Comparison of ENCODE assay signal across 31 cellular contexts in the genomic region with DNA sequence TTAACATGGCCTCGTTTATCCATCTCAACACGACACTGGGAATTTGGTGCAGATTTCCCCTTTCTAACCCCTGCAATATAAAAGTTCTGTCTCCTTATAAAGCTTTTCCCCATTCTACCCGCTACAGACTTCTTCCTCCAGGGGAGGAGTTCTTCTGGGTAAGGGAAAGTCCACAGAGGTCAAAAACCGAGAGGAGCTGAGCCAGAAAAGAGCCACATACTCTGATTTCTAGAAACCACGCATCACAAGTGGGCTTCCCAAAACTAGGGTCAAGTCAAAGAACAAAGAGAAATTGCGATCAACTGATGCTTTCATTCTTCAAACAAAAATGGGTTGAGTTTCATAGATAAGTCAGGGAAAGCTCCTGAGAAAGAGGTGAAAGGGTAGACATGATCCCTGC. TPM values are rescaled to one million over a fixed set of nuclear protein-coding genes. Genes with fewer than 3 reads are reported as not detected.
"Had no signal": no experiment of that assay in that cellular context is flagged by ENCODE, and none has a peak within 500 bp of the region (broad histone marks: within the 10 kb centered on the region; RNA-seq: fewer than 3 reads in every experiment).

No MANE protein-coding gene starts in this region.

- H3K4me3 Mint-ChIP-seq: activated CD4-positive, alpha-beta memory T cell treated with anti-CD3 and anti-CD28 coated beads, Interleukin-2, amount 10 ng/mL, durations not matched to agents 7 days and 5 days; activated CD4-positive, alpha-beta T cell treated with anti-CD3 and anti-CD28 coated beads, Interleukin-2, amount 10 ng/mL, durations not matched to agents 24 days and 14 days; activated naive CD8-positive, alpha-beta T cell treated with anti-CD3 and anti-CD28 coated beads, Interleukin-2, amount 10 ng/mL, durations not matched to agents 7 days and 5 days; activated T-cell treated with anti-CD3 and anti-CD28 coated beads, Interleukin-2, amount 50 U/mL, for 4 hours; effector memory CD8-positive, alpha-beta T cell; naive thymus-derived CD8-positive, alpha-beta T cell; stimulated activated naive CD8-positive, alpha-beta T cell treated with anti-CD3 and anti-CD28 coated beads, Interleukin-15, Interleukin-2, amounts not matched to agents 100 ng/mL and 50 ng/mL, for 24 hours had no signal

- H3K9me3 Mint-ChIP-seq: activated CD4-positive, alpha-beta memory T cell treated with anti-CD3 and anti-CD28 coated beads, Interleukin-2, amount 10 ng/mL, durations not matched to agents 7 days and 5 days; activated CD4-positive, alpha-beta T cell treated with anti-CD3 and anti-CD28 coated beads, Interleukin-2, amount 10 ng/mL, durations not matched to agents 24 days and 14 days; stimulated activated naive CD8-positive, alpha-beta T cell treated with anti-CD3 and anti-CD28 coated beads, Interleukin-15, Interleukin-2, amounts not matched to agents 100 ng/mL and 50 ng/mL, for 24 hours had no signal

- H3K27ac Mint-ChIP-seq: activated CD4-positive, alpha-beta memory T cell treated with anti-CD3 and anti-CD28 coated beads, Interleukin-2, amount 10 ng/mL, durations not matched to agents 7 days and 5 days; activated CD4-positive, alpha-beta T cell treated with anti-CD3 and anti-CD28 coated beads, Interleukin-2, amount 10 ng/mL, durations not matched to agents 24 days and 14 days; activated naive CD8-positive, alpha-beta T cell treated with anti-CD3 and anti-CD28 coated beads, Interleukin-2, amount 10 ng/mL, durations not matched to agents 7 days and 5 days; effector memory CD8-positive, alpha-beta T cell; naive thymus-derived CD8-positive, alpha-beta T cell; stimulated activated naive CD8-positive, alpha-beta T cell treated with anti-CD3 and anti-CD28 coated beads, Interleukin-15, Interleukin-2, amounts not matched to agents 100 ng/mL and 50 ng/mL, for 24 hours had no signal

- H3K36me3 Mint-ChIP-seq: activated naive CD8-positive, alpha-beta T cell treated with anti-CD3 and anti-CD28 coated beads, Interleukin-2, amount 10 ng/mL, durations not matched to agents 7 days and 5 days had no signal

- H3K27me3 ChIP-seq: brain microvascular endothelial cell, gastrocnemius medialis, left lung, spleen, upper lobe of left lung, vagina had no signal

- DNase-seq: activated CD4-positive, alpha-beta memory T cell treated with anti-CD3 and anti-CD28 coated beads, Interleukin-2, amount 10 ng/mL, durations not matched to agents 7 days and 5 days; activated CD4-positive, alpha-beta T cell treated with anti-CD3 and anti-CD28 coated beads, Interleukin-2, amount 10 ng/mL, durations not matched to agents 24 days and 14 days; activated CD8-positive, alpha-beta memory T cell treated with anti-CD3 and anti-CD28 coated beads, Interleukin-2, amount 50 U/mL, for 48 hours; activated naive CD4-positive, alpha-beta T cell; activated naive CD8-positive, alpha-beta T cell treated with anti-CD3 and anti-CD28 coated beads, Interleukin-2, amount 10 ng/mL, durations not matched to agents 7 days and 5 days; activated T-cell treated with anti-CD3 and anti-CD28 coated beads, Interleukin-2, amount 50 U/mL, for 4 hours; amniotic stem cell; cortex of kidney; effector memory CD8-positive, alpha-beta T cell; erythroblast; gastrocnemius medialis; glutamatergic neuron; left lung; lower lobe of right lung; mesenchymal stem cell; naive thymus-derived CD8-positive, alpha-beta T cell; posterior cingulate gyrus; right cardiac atrium; spleen; substantia nigra; T-helper 1 cell; T-helper 9 cell; upper lobe of left lung; WERI-Rb-1 had no signal

- H3K4me3 ChIP-seq: gastrocnemius medialis, left lung, lower lobe of right lung, spleen, upper lobe of left lung, vagina had no signal

- H3K9me3 ChIP-seq: gastrocnemius medialis, left lung, lower lobe of right lung, upper lobe of left lung, vagina had no signal

- H3K4me1 ChIP-seq: lower lobe of right lung, vagina had no signal

- ATAC-seq: activated CD4-positive, CD25-positive, alpha-beta regulatory T cell treated with anti-CD3 and anti-CD28 coated beads, Interleukin-2, amount 50 U/mL, for 24 hours; activated T-cell treated with anti-CD3 and anti-CD28 coated beads, Interleukin-2, amount 50 U/mL, for 4 hours; effector memory CD8-positive, alpha-beta T cell; gastrocnemius medialis; left lung; lower lobe of right lung; naive thymus-derived CD8-positive, alpha-beta T cell; right cardiac atrium had no signal

- FAIRE-seq: astrocyte, islet of Langerhans had no signal

- H3K36me3 ChIP-seq: gastrocnemius medialis, spleen, vagina, WERI-Rb-1 had no signal

- H3K27ac ChIP-seq: brain microvascular endothelial cell, gastrocnemius medialis, left lung, lower lobe of right lung, spleen, upper lobe of left lung, vagina, WERI-Rb-1 had no signal

RNA-seq across cellular contexts. Expression of a gene that starts 6.8 kb away (rescaled TPM):
- total RNA-seq: cerebellum; naive thymus-derived CD8-positive, alpha-beta T cell had no signal
- polyA plus RNA-seq: naive thymus-derived CD8-positive, alpha-beta T cell had no signal
